8 cellular contexts compared by ENCODE assay signal in genomic region chr20:63706852-63707557, GRCh38. TPM values are rescaled to one million over a fixed set of nuclear protein-coding genes. Genes with fewer than 3 reads are reported as not detected.
DNase-seq lines count a peak whose midpoint lies in the region; ATAC-seq and TF ChIP-seq lines count a peak whose summit lies in the region.

No MANE protein-coding gene starts in this region.

- no peak; the same call in 1 of the 2 replicates for TF ChIP-seq CTCF in Panc1 (IDR thresholded peaks at IDR 0.05)
- peak in 6 of 12 donors; percentile 12 to 33 (median 22) for TF ChIP-seq CTCF in heart left ventricle (IDR thresholded peaks at IDR 0.05)

- H3K27ac ChIP-seq in ACC112 (ENCODE audit: low read depth, low read length) (peak overlapping the region; percentile 60), Panc1 (ENCODE audit: low read length) (peak overlapping the region; percentile 91), heart left ventricle (peak overlapping the region; percentile 76 to 97 (median 94))

- H3K9me3 ChIP-seq in Panc1 (ENCODE audit: control insufficient read depth, insufficient read depth, low read depth, low read length) (no peaks in the 10 kb centered on the region), heart left ventricle (peaks cover 0 to 3% (median 0%) of the 10 kb centered on the region in 12 donors)

- peak overlapping the region; percentile 59 for H2AFZ ChIP-seq in ACC112 (ENCODE audit: low read length, unreplicated experiment)

- CTCF ChIA-PET in Panc1 (lab: Charles Lee), result interaction anchor here (0.8 kb wide), 1 partner anchor 128 kb away, joined by 3 read pairs; no protein-coding TSS in a partner anchor

- peak; percentile 21 for ATAC-seq in GM18519 (IDR thresholded peaks at IDR 0.05; ENCODE audit: low FRiP score, unreplicated experiment)
- ATAC-seq in HG03139 (IDR thresholded peaks at IDR 0.05; ENCODE audit: unreplicated experiment), result peak; percentile 7
- peak; percentile 57 for ATAC-seq in Panc1
- peak; percentile 65 to 77 for ATAC-seq in activated naive CD4-positive, alpha-beta T cell treated with anti-CD3 and anti-CD28 coated beads, Interleukin-2, amount 50 U/mL, for 72 hours
- peak in 3 of 4 donors; percentile 33 to 52 (median 43) for ATAC-seq in heart left ventricle

- no TSS peak for BruUV-seq in Panc1 (replicated peaks; lab: Mats Ljungman, UMichigan)

- H3K4me3 ChIP-seq in ACC112 (ENCODE audit: low read depth, low read length), result peak overlapping the region; percentile 85
- H3K4me3 ChIP-seq in Panc1 (ENCODE audit: low read depth in 2 of 2, low read length in 2 of 2), result peak overlapping the region; percentile 76 to 90
- peak overlapping the region; percentile 53 to 98 (median 87) for H3K4me3 ChIP-seq in heart left ventricle

- no peak for TF ChIP-seq POLR2A in heart left ventricle (IDR thresholded peaks at IDR 0.05)

- in situ Hi-C loops in Panc1 (cut with HindIII; ENCODE audit: low pct_unique_long_range_greater_than_20kb, low sequenced_read_pairs), result no loop called here

- POLR2A ChIA-PET in Panc1 (lab: Charles Lee), result no interaction called here

- DNase-seq in Panc1 (ENCODE audit: low read depth, low spot score), result no peak
- peak; percentile 63 to 66 for DNase-seq in activated naive CD4-positive, alpha-beta T cell treated with anti-CD3 and anti-CD28 coated beads, Interleukin-2, amount 50 U/mL, for 72 hours (ENCODE audit: low spot score in 2 of 2)
- peak in 4 of 5 donors; percentile 40 to 56 (median 46) for DNase-seq in heart left ventricle
- DNase-seq in renal cortical epithelial cell (ENCODE audit: low read depth), result peak; percentile 50
- no peak for DNase-seq in superior temporal gyrus (ENCODE audit: extremely low spot score)

- no peaks in the 10 kb centered on the region for H3K27me3 ChIP-seq in ACC112 (ENCODE audit: insufficient read depth, low read length)
- no peaks in the 10 kb centered on the region for H3K27me3 ChIP-seq in Panc1 (ENCODE audit: control insufficient read depth, insufficient read depth, low read length)
- H3K27me3 ChIP-seq in heart left ventricle, result no peaks in the 10 kb centered on the region

- peak overlapping the region; percentile 65 to 91 for H3K27ac Mint-ChIP-seq in activated naive CD4-positive, alpha-beta T cell treated with anti-CD3 and anti-CD28 coated beads, Interleukin-2, amount 50 U/mL, for 72 hours

- WGBS in heart left ventricle, 4 donors, result 2 to 6% (median 4%) methylated on average over 22 to 56 of the region's 56 CpGs

- peaks cover 23% of the 10 kb centered on the region for H3K4me1 ChIP-seq in ACC112 (ENCODE audit: control insufficient read depth, insufficient read depth, low read length, unreplicated experiment)
- H3K4me1 ChIP-seq in Panc1 (ENCODE audit: control insufficient read depth, insufficient read depth, low read length), result peaks cover 28% of the 10 kb centered on the region
- peaks cover 3 to 38% (median 25%) of the 10 kb centered on the region in 12 donors for H3K4me1 ChIP-seq in heart left ventricle

- H3K36me3 ChIP-seq in ACC112 (ENCODE audit: insufficient read depth, low read length) (peaks cover 15% of the 10 kb centered on the region), Panc1 (ENCODE audit: control insufficient read depth, insufficient read depth, low read length) (peaks cover 12% of the 10 kb centered on the region; the same call in 1 of the 2 replicates), heart left ventricle (peaks cover 0 to 67% (median 59%) of the 10 kb centered on the region in 9 donors)

- intact Hi-C loops in Panc1 (cut with micrococcal nuclease; ENCODE audit: unreplicated experiment), result no loop called here
- intact Hi-C loops in heart left ventricle (cut with DNase I), result loop anchor here in 1 of 10 donors (5.0 kb wide), 1 partner anchor 155 kb away; the partner anchor contains the start of gene ABHD16B

- H3K79me2 ChIP-seq in ACC112 (ENCODE audit: control insufficient read depth, insufficient read depth, low read length, unreplicated experiment), result peaks cover 66% of the 10 kb centered on the region

- H3K9me3 Mint-ChIP-seq in activated naive CD4-positive, alpha-beta T cell treated with anti-CD3 and anti-CD28 coated beads, Interleukin-2, amount 50 U/mL, for 72 hours, result peaks cover 0 to under 1% of the 10 kb centered on the region in 2 donors

- H3K36me3 Mint-ChIP-seq in activated naive CD4-positive, alpha-beta T cell treated with anti-CD3 and anti-CD28 coated beads, Interleukin-2, amount 50 U/mL, for 72 hours, result peaks cover 18 to 32% of the 10 kb centered on the region in 2 donors

RNA-seq across cellular contexts. Expression of gene ARFRP1, which starts 0.8 kb away (rescaled TPM):
- total RNA-seq in Panc1 (2021; ENCODE audit: unreplicated experiment) (57.9 TPM), heart left ventricle (10 to 100 TPM; 27.3 to 47.8 (median 33.8) TPM), renal cortical epithelial cell (30.0 and 59.2 TPM in 2 replicates)
- 68.1 TPM for polyA plus RNA-seq in Panc1 (2012; ENCODE audit: insufficient read length)
- total RNA-seq in activated naive CD4-positive, alpha-beta T cell treated with anti-CD3 and anti-CD28 coated beads, Interleukin-2, amount 50 U/mL, for 72 hours, result 10 to 100 TPM; 36.1 to 53.4 TPM
- polyA plus RNA-seq in heart left ventricle, result 10 to 100 TPM; 35.9 to 38.0 TPM

RNA-seq across cellular contexts. Expression of gene ZGPAT, which starts 0.8 kb away (rescaled TPM):
- total RNA-seq in Panc1 (2021; ENCODE audit: unreplicated experiment) (35.8 TPM), heart left ventricle (10 to 100 TPM; 12.9 to 22.0 (median 18.5) TPM), renal cortical epithelial cell (25.7 and 30.6 TPM in 2 replicates)
- 41.9 TPM for polyA plus RNA-seq in Panc1 (2012; ENCODE audit: insufficient read length)
- 10 to 100 TPM; 12.5 to 24.0 TPM for total RNA-seq in activated naive CD4-positive, alpha-beta T cell treated with anti-CD3 and anti-CD28 coated beads, Interleukin-2, amount 50 U/mL, for 72 hours
- polyA plus RNA-seq in heart left ventricle, result 10 to 100 TPM; 27.9 to 34.4 TPM

RNA-seq across cellular contexts. Expression of gene TNFRSF6B, which starts 10.6 kb away (rescaled TPM):
- total RNA-seq in Panc1 (2021; ENCODE audit: unreplicated experiment) (not detected), heart left ventricle (1 to 10 TPM in 4 of 9 donors, under 1 TPM in 4, not detected in 1; 0.42 to 5.7 (median 0.92) TPM), renal cortical epithelial cell (10.8 and 191 TPM in 2 replicates)
- polyA plus RNA-seq in Panc1 (2012; ENCODE audit: insufficient read length), result 1.4 TPM
- not detected for total RNA-seq in activated naive CD4-positive, alpha-beta T cell treated with anti-CD3 and anti-CD28 coated beads, Interleukin-2, amount 50 U/mL, for 72 hours
- polyA plus RNA-seq in heart left ventricle, result 1 to 10 TPM; 2.9 to 6.4 TPM

RNA-seq across cellular contexts. Expression of gene LIME1, which starts 29.5 kb away (rescaled TPM):
- total RNA-seq in Panc1 (2021; ENCODE audit: unreplicated experiment), result 15.2 TPM
- 8.0 TPM for polyA plus RNA-seq in Panc1 (2012; ENCODE audit: insufficient read length)
- 10 to 100 TPM in 1 of 2 donors, 1 to 10 TPM in 1; 6.3 to 18.2 TPM for total RNA-seq in activated naive CD4-positive, alpha-beta T cell treated with anti-CD3 and anti-CD28 coated beads, Interleukin-2, amount 50 U/mL, for 72 hours
- 1 to 10 TPM in 8 of 9 donors, under 1 TPM in 1; 0.95 to 7.1 (median 3.4) TPM for total RNA-seq in heart left ventricle
- polyA plus RNA-seq in heart left ventricle, result 1 to 10 TPM; 2.2 to 4.4 TPM
- total RNA-seq in renal cortical epithelial cell, result 3.5 and 4.3 TPM in 2 replicates

RNA-seq across cellular contexts. Expression of gene SLC2A4RG, which starts 32.6 kb away (rescaled TPM):
- total RNA-seq in Panc1 (2021; ENCODE audit: unreplicated experiment) (166 TPM), heart left ventricle (10 to 100 TPM; 41.4 to 82.5 (median 70.7) TPM), renal cortical epithelial cell (14.9 and 31.5 TPM in 2 replicates)
- 299 TPM for polyA plus RNA-seq in Panc1 (2012; ENCODE audit: insufficient read length)
- total RNA-seq in activated naive CD4-positive, alpha-beta T cell treated with anti-CD3 and anti-CD28 coated beads, Interleukin-2, amount 50 U/mL, for 72 hours, result 10 to 100 TPM; 24.7 to 37.2 TPM
- polyA plus RNA-seq in heart left ventricle, result 10 to 100 TPM; 18.3 to 80.3 TPM

Comparison
In these comparisons a context has a peak if more than half of its experiments do, and no peak if none do; other contexts are left out.
1. ATAC-seq: peak in every context shown above with its lines; median percentile 71 in activated naive CD4-positive, alpha-beta T cell treated with anti-CD3 and anti-CD28 coated beads, Interleukin-2, amount 50 U/mL, for 72 hours; 57 in Panc1; 43 in heart left ventricle; 21 in GM18519; 7 in HG03139.
2. DNase-seq: peak in activated naive CD4-positive, alpha-beta T cell treated with anti-CD3 and anti-CD28 coated beads, Interleukin-2, amount 50 U/mL, for 72 hours (2 of 2), heart left ventricle (4 of 5) and renal cortical epithelial cell (single experiment); none in Panc1 (single experiment) and superior temporal gyrus (single experiment).
3. Peak in every context shown above with its lines, with median percentiles within 50 percentile points of each other: H3K27ac ChIP-seq and H3K4me3 ChIP-seq.